In the genomic region with DNA sequence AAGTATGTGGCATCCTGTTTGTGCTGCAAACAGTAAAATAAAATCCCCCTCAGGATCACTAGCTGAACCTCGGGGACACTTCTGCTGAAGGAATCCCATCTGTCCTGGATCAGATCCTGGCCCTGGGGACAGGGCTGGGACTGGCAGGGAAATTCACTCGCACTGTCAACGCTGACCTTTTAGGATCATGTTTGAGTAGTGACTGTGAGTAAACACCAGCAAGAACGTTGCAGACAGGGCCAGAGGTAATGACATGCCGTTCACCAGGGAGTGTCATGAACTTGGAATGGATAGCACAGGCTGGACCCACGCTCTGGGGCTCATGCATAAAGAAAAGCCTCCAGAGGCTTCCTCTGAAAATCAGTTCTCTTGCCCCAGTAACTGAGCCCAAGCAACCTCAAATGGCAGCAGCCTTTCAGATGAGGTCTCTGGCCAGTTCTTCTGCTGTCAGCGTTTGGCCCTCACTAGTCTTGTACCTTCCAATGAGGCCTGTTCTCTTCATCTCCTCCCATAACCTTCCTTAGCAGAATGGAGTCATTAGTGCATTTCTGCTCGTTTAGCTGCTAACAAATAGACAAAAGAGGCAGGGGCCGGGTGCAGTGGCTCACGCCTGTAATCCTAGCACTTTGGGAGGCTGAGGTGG, we compare ENCODE assay signal across 13 cellular contexts. TPM values are rescaled to one million over a fixed set of nuclear protein-coding genes. Genes with fewer than 3 reads are reported as not detected.
A peak's percentile ranks its signal among the peaks of the same experiment; 100 is the strongest.
DNase-seq lines count a peak whose midpoint lies in the region; ATAC-seq and TF ChIP-seq lines count a peak whose summit lies in the region.
"Had no signal": no experiment of that assay in that cellular context is flagged by ENCODE, and none has a peak within 500 bp of the region (broad histone marks: within the 10 kb centered on the region; RNA-seq: fewer than 3 reads in every experiment).

No MANE protein-coding gene starts in this region.

- DNase-seq in Calu3: peak; percentile 13
- peak; percentile 49 for DNase-seq in NCI-H460 (ENCODE audit: extremely low read depth, low read depth)
- peak; percentile 58 for DNase-seq in glutamatergic neuron
- peak; percentile 23 for DNase-seq in retina
- no peak for DNase-seq in NOMO-1 treated with DMSO at 0.1 percent for 48 hours (lab: John Stamatoyannopoulos, UW; ENCODE audit: unreplicated experiment)
- DNase-seq in activated CD8-positive, alpha-beta memory T cell treated with anti-CD3 and anti-CD28 coated beads for 24 hours: no peak
- DNase-seq in middle frontal gyrus (ENCODE audit: extremely low spot score, low spot score): no peak
- DNase-seq in naive thymus-derived CD8-positive, alpha-beta T cell: no peak
- DNase-seq: EL, NCI-H82 had no signal

- TF ChIP-seq CTCF in Calu3 (IDR thresholded peaks at IDR 0.05; ENCODE audit: unreplicated experiment) (no peak), glutamatergic neuron (IDR thresholded peaks at IDR 0.05; ENCODE audit: partially characterized antibody, unreplicated experiment) (no peak)

- H3K36me3 Mint-ChIP-seq in Calu3 (ENCODE audit: insufficient read depth, unreplicated experiment): no peaks in the 10 kb centered on the region
- no peaks in the 10 kb centered on the region for H3K36me3 Mint-ChIP-seq in glutamatergic neuron (ENCODE audit: unreplicated experiment)
- H3K36me3 Mint-ChIP-seq in naive thymus-derived CD8-positive, alpha-beta T cell: no peaks in the 10 kb centered on the region

- BruUV-seq in Calu3 (replicated peaks; lab: Mats Ljungman, UMichigan): no TSS peak

- H3K4me3 Mint-ChIP-seq in Calu3 (ENCODE audit: low read depth, unreplicated experiment): peak overlapping the region; percentile 36
- H3K4me3 Mint-ChIP-seq in glutamatergic neuron (ENCODE audit: unreplicated experiment): peak overlapping the region; percentile 70
- H3K4me3 Mint-ChIP-seq in naive thymus-derived CD8-positive, alpha-beta T cell: no peak overlapping the region

- no peaks in the 10 kb centered on the region for H3K27me3 Mint-ChIP-seq in Calu3 (ENCODE audit: unreplicated experiment)
- H3K27me3 Mint-ChIP-seq in glutamatergic neuron (ENCODE audit: unreplicated experiment): peaks cover 9% of the 10 kb centered on the region
- peaks cover 0 to 7% (median 0%) of the 10 kb centered on the region in 5 donors for H3K27me3 Mint-ChIP-seq in naive thymus-derived CD8-positive, alpha-beta T cell

- H3K4me1 Mint-ChIP-seq in Calu3 (ENCODE audit: low read depth, unreplicated experiment) (peaks cover 47% of the 10 kb centered on the region), glutamatergic neuron (ENCODE audit: low read depth, unreplicated experiment) (peaks cover 41% of the 10 kb centered on the region)
- no peaks in the 10 kb centered on the region for H3K4me1 Mint-ChIP-seq in naive thymus-derived CD8-positive, alpha-beta T cell

- H3K9me3 Mint-ChIP-seq in Calu3 (ENCODE audit: low read depth, unreplicated experiment) (no peaks in the 10 kb centered on the region), glutamatergic neuron (ENCODE audit: unreplicated experiment) (peaks cover 13% of the 10 kb centered on the region)
- no peaks in the 10 kb centered on the region for H3K9me3 Mint-ChIP-seq in naive thymus-derived CD8-positive, alpha-beta T cell
- H3K9me3 Mint-ChIP-seq: activated T-helper 2 cell treated with anti-CD3 and anti-CD28 coated beads, Interferon-gamma antibody, Interleukin-2, Interleukin-4, amounts not matched to agents 10 μg/mL and 5 μg/mL and 100 μg/mL, durations not matched to agents 14 hours and 24 hours and 36 hours had no signal

- intact Hi-C loops in Calu3 (cut with micrococcal nuclease; ENCODE audit: unreplicated experiment): no loop called here

- H3K27ac Mint-ChIP-seq in Calu3 (ENCODE audit: unreplicated experiment) (peak overlapping the region; percentile 81), glutamatergic neuron (ENCODE audit: unreplicated experiment) (peak overlapping the region; percentile 87)
- H3K27ac Mint-ChIP-seq in naive thymus-derived CD8-positive, alpha-beta T cell: no peak overlapping the region
- H3K27ac Mint-ChIP-seq: activated T-helper 2 cell treated with anti-CD3 and anti-CD28 coated beads, Interferon-gamma antibody, Interleukin-2, Interleukin-4, amounts not matched to agents 10 μg/mL and 5 μg/mL and 100 μg/mL, durations not matched to agents 14 hours and 24 hours and 36 hours had no signal

- ATAC-seq in naive thymus-derived CD8-positive, alpha-beta T cell: no peak

- CTCF ChIA-PET in Calu3 (lab: Charles Lee): no interaction called here

- POLR2A ChIA-PET in naive thymus-derived CD8-positive, alpha-beta T cell (lab: Charles Lee): no interaction called here

RNA-seq across cellular contexts. Expression of a gene that starts 51.0 kb away (rescaled TPM):
- total RNA-seq in Calu3 (2022) (41.6 and 42.9 TPM in 2 replicates), glutamatergic neuron (ENCODE audit: unreplicated experiment) (not detected)
- total RNA-seq in NCI-H460 (2014; rRNA removed; shearing (Covaris generic)): not detected in 2 replicates
- polyA plus RNA-seq in NCI-H460 (2014; cell fraction: nucleus; rRNA removed): not detected in 2 replicates
- not detected for total RNA-seq in naive thymus-derived CD8-positive, alpha-beta T cell
- polyA plus RNA-seq in naive thymus-derived CD8-positive, alpha-beta T cell: not detected
- total RNA-seq: dermis microvascular lymphatic vessel endothelial cell, sigmoid colon had no signal

Comparison
In these comparisons a context has a peak if more than half of its experiments do, and no peak if none do; other contexts are left out.
1. DNase-seq: peak in Calu3 (single experiment), NCI-H460 (single experiment), glutamatergic neuron (single experiment) and retina (single experiment); none in NOMO-1 treated with DMSO at 0.1 percent for 48 hours (single experiment), activated CD8-positive, alpha-beta memory T cell treated with anti-CD3 and anti-CD28 coated beads for 24 hours (single experiment), middle frontal gyrus (single experiment) and naive thymus-derived CD8-positive, alpha-beta T cell (0 of 10).
2. H3K27ac Mint-ChIP-seq: peak in Calu3 (single experiment) and glutamatergic neuron (single experiment); none in naive thymus-derived CD8-positive, alpha-beta T cell (0 of 10).
3. H3K4me3 Mint-ChIP-seq: peak in Calu3 (single experiment) and glutamatergic neuron (single experiment); none in naive thymus-derived CD8-positive, alpha-beta T cell (0 of 10).
4. RNA of a gene that starts 51.0 kb away (total RNA-seq): 41.6 to 42.9 TPM in Calu3; not detected in NCI-H460, not detected in glutamatergic neuron (single experiment) and not detected in naive thymus-derived CD8-positive, alpha-beta T cell; every median in the first group is over 10 times any median in the second.